37 cellular contexts compared by ENCODE assay signal in genomic region chr9:136252846-136253245, GRCh38. TPM values are rescaled to one million over a fixed set of nuclear protein-coding genes. Genes with fewer than 3 reads are reported as not detected.
"Had no signal": no experiment of that assay in that cellular context is flagged by ENCODE, and none has a peak within 500 bp of the region (broad histone marks: within the 10 kb centered on the region; RNA-seq: fewer than 3 reads in every experiment).

No MANE protein-coding gene starts in this region.

- H3K27ac Mint-ChIP-seq: activated B cell treated with CpG ODN at 0.5 μM for 24 hours; activated CD4-positive, alpha-beta memory T cell treated with anti-CD3 and anti-CD28 coated beads, Interleukin-2, amount 10 ng/mL, durations not matched to agents 7 days and 5 days; activated CD4-positive, alpha-beta T cell treated with anti-CD3 and anti-CD28 coated beads, Interleukin-2, amount 10 ng/mL, durations not matched to agents 24 days and 14 days; activated CD8-positive, alpha-beta memory T cell treated with anti-CD3 and anti-CD28 coated beads, Interleukin-2, amount 10 ng/mL, durations not matched to agents 7 days and 5 days; activated CD8-positive, alpha-beta T cell treated with anti-CD3 and anti-CD28 coated beads, Interleukin-2, amount 10 ng/mL, durations not matched to agents 7 days and 5 days; activated naive CD4-positive, alpha-beta T cell treated with anti-CD3 and anti-CD28 coated beads for 36 hours; activated naive CD4-positive, alpha-beta T cell treated with anti-CD3 and anti-CD28 coated beads, Interleukin-2, amount 50 U/mL, for 72 hours; activated naive CD8-positive, alpha-beta T cell treated with anti-CD3 and anti-CD28 coated beads for 36 hours; activated T-cell treated with anti-CD3 and anti-CD28 coated beads, Interleukin-2, amount 50 U/mL, for 24 hours; activated T-cell treated with anti-CD3 and anti-CD28 coated beads, Interleukin-2, amount 50 U/mL, for 72 hours; activated T-helper 1 cell treated with anti-CD3 and anti-CD28 coated beads, Interleukin-12 subunit alpha, Interleukin-12 subunit beta, Interleukin-2, Interleukin-4 antibody, amounts not matched to agents 30 ng/mL and 10 ng/mL and 1 ng/mL, durations not matched to agents 14 hours and 24 hours and 36 hours; activated T-helper 17 cell treated with anti-CD3 and anti-CD28 coated beads, Interleukin-2, amount 50 U/mL, for 72 hours; T-helper 1 cell treated with Interleukin-12 subunit alpha and Interleukin-12 subunit beta and Interleukin-4 antibody, amounts not matched to agents 30 μg/mL and 1 μg/mL, for 36 hours; T-helper 2 cell treated with Interferon-gamma antibody and Interleukin-4, amounts not matched to agents 5 μg/mL and 100 μg/mL, for 36 hours had no signal

- H3K4me1 Mint-ChIP-seq: activated B cell treated with CpG ODN at 0.5 μM for 24 hours; activated CD4-positive, alpha-beta memory T cell treated with anti-CD3 and anti-CD28 coated beads, Interleukin-2, amount 10 ng/mL, durations not matched to agents 7 days and 5 days; activated CD4-positive, alpha-beta T cell treated with anti-CD3 and anti-CD28 coated beads, Interleukin-2, amount 10 ng/mL, durations not matched to agents 24 days and 14 days; activated CD8-positive, alpha-beta memory T cell treated with anti-CD3 and anti-CD28 coated beads, Interleukin-2, amount 10 ng/mL, durations not matched to agents 7 days and 5 days; activated naive CD8-positive, alpha-beta T cell treated with anti-CD3 and anti-CD28 coated beads for 36 hours; activated T-helper 17 cell treated with anti-CD3 and anti-CD28 coated beads, Interleukin-2, amount 50 U/mL, for 72 hours had no signal

- H3K4me3 ChIP-seq: adrenal gland, body of pancreas, breast epithelium had no signal

- H3K36me3 Mint-ChIP-seq: activated CD8-positive, alpha-beta memory T cell treated with anti-CD3 and anti-CD28 coated beads, Interleukin-2, amount 10 ng/mL, durations not matched to agents 7 days and 5 days; activated naive CD4-positive, alpha-beta T cell treated with anti-CD3 and anti-CD28 coated beads, Interleukin-2, amount 50 U/mL, for 72 hours; activated naive CD8-positive, alpha-beta T cell treated with anti-CD3 and anti-CD28 coated beads for 36 hours had no signal

- H3K9me3 ChIP-seq: adrenal gland, body of pancreas, breast epithelium had no signal

- H3K36me3 ChIP-seq: adrenal gland, brain microvascular endothelial cell, breast epithelium had no signal

- H3K4me3 Mint-ChIP-seq: activated B cell treated with CpG ODN at 0.5 μM for 24 hours; activated CD4-positive, alpha-beta memory T cell treated with anti-CD3 and anti-CD28 coated beads, Interleukin-2, amount 10 ng/mL, durations not matched to agents 7 days and 5 days; activated CD4-positive, alpha-beta T cell treated with anti-CD3 and anti-CD28 coated beads, Interleukin-2, amount 10 ng/mL, durations not matched to agents 24 days and 14 days; activated CD8-positive, alpha-beta memory T cell treated with anti-CD3 and anti-CD28 coated beads, Interleukin-2, amount 10 ng/mL, durations not matched to agents 7 days and 5 days; activated CD8-positive, alpha-beta T cell treated with anti-CD3 and anti-CD28 coated beads, Interleukin-2, amount 10 ng/mL, durations not matched to agents 7 days and 5 days; activated naive CD4-positive, alpha-beta T cell treated with anti-CD3 and anti-CD28 coated beads for 36 hours; activated naive CD8-positive, alpha-beta T cell treated with anti-CD3 and anti-CD28 coated beads for 36 hours; activated T-cell treated with anti-CD3 and anti-CD28 coated beads, Interleukin-2, amount 50 U/mL, for 24 hours; activated T-cell treated with anti-CD3 and anti-CD28 coated beads, Interleukin-2, amount 50 U/mL, for 72 hours; activated T-helper 1 cell treated with anti-CD3 and anti-CD28 coated beads, Interleukin-12 subunit alpha, Interleukin-12 subunit beta, Interleukin-2, Interleukin-4 antibody, amounts not matched to agents 30 ng/mL and 10 ng/mL and 1 ng/mL, durations not matched to agents 14 hours and 24 hours and 36 hours; activated T-helper 17 cell treated with anti-CD3 and anti-CD28 coated beads, Interleukin-2, amount 50 U/mL, for 72 hours; T-helper 1 cell treated with Interleukin-12 subunit alpha and Interleukin-12 subunit beta and Interleukin-4 antibody, amounts not matched to agents 30 μg/mL and 1 μg/mL, for 36 hours; T-helper 2 cell treated with Interferon-gamma antibody and Interleukin-4, amounts not matched to agents 5 μg/mL and 100 μg/mL, for 36 hours had no signal

- H3K27me3 ChIP-seq: adrenal gland, body of pancreas had no signal

- H3K9me3 Mint-ChIP-seq: activated B cell treated with CpG ODN at 0.5 μM for 24 hours; activated CD4-positive, alpha-beta memory T cell treated with anti-CD3 and anti-CD28 coated beads, Interleukin-2, amount 10 ng/mL, durations not matched to agents 7 days and 5 days; activated CD4-positive, alpha-beta T cell treated with anti-CD3 and anti-CD28 coated beads, Interleukin-2, amount 10 ng/mL, durations not matched to agents 24 days and 14 days; activated naive CD4-positive, alpha-beta T cell treated with anti-CD3 and anti-CD28 coated beads for 36 hours; activated naive CD4-positive, alpha-beta T cell treated with anti-CD3 and anti-CD28 coated beads, Interleukin-2, amount 50 U/mL, for 72 hours; activated naive CD8-positive, alpha-beta T cell treated with anti-CD3 and anti-CD28 coated beads for 36 hours; activated T-cell treated with anti-CD3 and anti-CD28 coated beads, Interleukin-2, amount 50 U/mL, for 24 hours; activated T-cell treated with anti-CD3 and anti-CD28 coated beads, Interleukin-2, amount 50 U/mL, for 72 hours; activated T-helper 1 cell treated with anti-CD3 and anti-CD28 coated beads, Interleukin-12 subunit alpha, Interleukin-12 subunit beta, Interleukin-2, Interleukin-4 antibody, amounts not matched to agents 30 ng/mL and 10 ng/mL and 1 ng/mL, durations not matched to agents 14 hours and 24 hours and 36 hours; activated T-helper 17 cell treated with anti-CD3 and anti-CD28 coated beads, Interleukin-2, amount 50 U/mL, for 72 hours; T-helper 1 cell treated with Interleukin-12 subunit alpha and Interleukin-12 subunit beta and Interleukin-4 antibody, amounts not matched to agents 30 μg/mL and 1 μg/mL, for 36 hours; T-helper 2 cell treated with Interferon-gamma antibody and Interleukin-4, amounts not matched to agents 5 μg/mL and 100 μg/mL, for 36 hours had no signal

- H3K4me1 ChIP-seq: breast epithelium had no signal

- H3K27ac ChIP-seq: adrenal gland, body of pancreas, brain microvascular endothelial cell, breast epithelium, VCaP had no signal

- DNase-seq: activated B cell treated with CpG ODN at 0.5 μM for 24 hours; activated CD4-positive, alpha-beta memory T cell treated with anti-CD3 and anti-CD28 coated beads, Interleukin-2, amount 10 ng/mL, durations not matched to agents 7 days and 5 days; activated CD4-positive, alpha-beta T cell treated with anti-CD3 and anti-CD28 coated beads for 4 hours; activated CD4-positive, alpha-beta T cell treated with anti-CD3 and anti-CD28 coated beads, Interleukin-2, amount 10 ng/mL, durations not matched to agents 24 days and 14 days; activated CD4-positive, alpha-beta T cell treated with anti-CD3 and anti-CD28 coated beads, Interleukin-2, amount 50 U/mL, for 1 hour; activated CD4-positive, alpha-beta T cell treated with anti-CD3 and anti-CD28 coated beads, Interleukin-2, amount 50 U/mL, for 4 hours; activated CD4-positive, CD25-positive, alpha-beta regulatory T cell treated with anti-CD3 and anti-CD28 coated beads, Interleukin-2, amount 50 U/mL, for 72 hours; activated CD8-positive, alpha-beta memory T cell treated with anti-CD3 and anti-CD28 coated beads for 24 hours; activated CD8-positive, alpha-beta memory T cell treated with anti-CD3 and anti-CD28 coated beads, Interleukin-2, amount 10 ng/mL, durations not matched to agents 7 days and 5 days; activated CD8-positive, alpha-beta memory T cell treated with anti-CD3 and anti-CD28 coated beads, Interleukin-2, amount 50 U/mL, for 48 hours; activated CD8-positive, alpha-beta T cell treated with anti-CD3 and anti-CD28 coated beads, Interleukin-2, amount 10 ng/mL, durations not matched to agents 7 days and 5 days; activated effector memory CD4-positive, alpha-beta T cell treated with anti-CD3 and anti-CD28 coated beads, Interleukin-2, amount 50 U/mL, for 16 hours; activated gamma-delta T cell treated with Interleukin-2 at 50 U/mL for 16 hours; activated naive CD4-positive, alpha-beta T cell; activated naive CD4-positive, alpha-beta T cell treated with anti-CD3 and anti-CD28 coated beads for 36 hours; activated naive CD8-positive, alpha-beta T cell treated with anti-CD3 and anti-CD28 coated beads for 36 hours; activated T-cell treated with anti-CD3 and anti-CD28 coated beads, Interleukin-2, amount 50 U/mL, for 24 hours; activated T-cell treated with anti-CD3 and anti-CD28 coated beads, Interleukin-2, amount 50 U/mL, for 72 hours; adrenal gland; amniotic stem cell; aorta; body of pancreas; brain microvascular endothelial cell; central memory CD4-positive, alpha-beta T cell; T-helper 1 cell; T-helper 2 cell; T-helper 9 cell had no signal

- H3K27me3 Mint-ChIP-seq: activated B cell treated with CpG ODN at 0.5 μM for 24 hours; activated CD4-positive, alpha-beta memory T cell treated with anti-CD3 and anti-CD28 coated beads, Interleukin-2, amount 10 ng/mL, durations not matched to agents 7 days and 5 days; activated CD4-positive, alpha-beta T cell treated with anti-CD3 and anti-CD28 coated beads, Interleukin-2, amount 10 ng/mL, durations not matched to agents 24 days and 14 days; activated CD8-positive, alpha-beta memory T cell treated with anti-CD3 and anti-CD28 coated beads, Interleukin-2, amount 10 ng/mL, durations not matched to agents 7 days and 5 days; activated naive CD8-positive, alpha-beta T cell treated with anti-CD3 and anti-CD28 coated beads for 36 hours; activated T-cell treated with anti-CD3 and anti-CD28 coated beads, Interleukin-2, amount 50 U/mL, for 24 hours; activated T-helper 17 cell treated with anti-CD3 and anti-CD28 coated beads, Interleukin-2, amount 50 U/mL, for 72 hours had no signal

- ATAC-seq: activated CD8-positive, alpha-beta memory T cell treated with anti-CD3 and anti-CD28 coated beads, Interleukin-2, amount 10 ng/mL, durations not matched to agents 7 days and 5 days; activated CD8-positive, alpha-beta T cell treated with anti-CD3 and anti-CD28 coated beads, Interleukin-2, amount 10 ng/mL, durations not matched to agents 7 days and 5 days; activated naive CD4-positive, alpha-beta T cell treated with anti-CD3 and anti-CD28 coated beads, Interleukin-2, amount 50 U/mL, for 72 hours; activated T-cell treated with anti-CD3 and anti-CD28 coated beads, Interleukin-2, amount 50 U/mL, for 72 hours; activated T-helper 17 cell treated with anti-CD3 and anti-CD28 coated beads, Interleukin-2, amount 50 U/mL, for 72 hours; body of pancreas had no signal

RNA-seq across cellular contexts. Expression of gene LHX3, which starts 47.9 kb away (rescaled TPM):
- total RNA-seq: activated B cell treated with CpG ODN at 0.5 μM for 24 hours; activated CD4-positive, alpha-beta T cell treated with anti-CD3 and anti-CD28 coated beads, Interleukin-2, amount 10 ng/mL, durations not matched to agents 24 days and 14 days; activated CD8-positive, alpha-beta memory T cell treated with anti-CD3 and anti-CD28 coated beads, Interleukin-2, amount 10 ng/mL, durations not matched to agents 7 days and 5 days; activated naive CD4-positive, alpha-beta T cell treated with anti-CD3 and anti-CD28 coated beads for 36 hours; activated naive CD8-positive, alpha-beta T cell treated with anti-CD3 and anti-CD28 coated beads for 36 hours; activated T-helper 1 cell treated with anti-CD3 and anti-CD28 coated beads, Interleukin-12 subunit alpha, Interleukin-12 subunit beta, Interleukin-2, Interleukin-4 antibody, amounts not matched to agents 30 ng/mL and 10 ng/mL and 1 ng/mL, durations not matched to agents 14 hours and 24 hours and 36 hours; adrenal gland; aorta; astrocyte; body of pancreas; breast epithelium; cardiac septum; cerebellum had no signal
- polyA plus RNA-seq: adrenal gland, aorta had no signal

RNA-seq across cellular contexts. Expression of gene CCDC187, which starts 51.0 kb away (rescaled TPM):
- total RNA-seq: activated CD4-positive, alpha-beta memory T cell treated with anti-CD3 and anti-CD28 coated beads, Interleukin-2, amount 10 ng/mL, durations not matched to agents 7 days and 5 days; activated CD4-positive, alpha-beta T cell treated with anti-CD3 and anti-CD28 coated beads, Interleukin-2, amount 10 ng/mL, durations not matched to agents 24 days and 14 days; activated CD8-positive, alpha-beta memory T cell treated with anti-CD3 and anti-CD28 coated beads, Interleukin-2, amount 10 ng/mL, durations not matched to agents 7 days and 5 days; activated CD8-positive, alpha-beta T cell treated with anti-CD3 and anti-CD28 coated beads, Interleukin-2, amount 10 ng/mL, durations not matched to agents 7 days and 5 days; activated naive CD4-positive, alpha-beta T cell treated with anti-CD3 and anti-CD28 coated beads for 36 hours; activated naive CD8-positive, alpha-beta T cell treated with anti-CD3 and anti-CD28 coated beads for 36 hours; activated T-cell treated with anti-CD3 and anti-CD28 coated beads, Interleukin-2, amount 50 U/mL, for 72 hours; activated T-helper 1 cell treated with anti-CD3 and anti-CD28 coated beads, Interleukin-12 subunit alpha, Interleukin-12 subunit beta, Interleukin-2, Interleukin-4 antibody, amounts not matched to agents 30 ng/mL and 10 ng/mL and 1 ng/mL, durations not matched to agents 14 hours and 24 hours and 36 hours; aorta; breast epithelium had no signal
- polyA plus RNA-seq: aorta had no signal
